8 cellular contexts compared by ENCODE assay signal in genomic region chr7:5428470-5429252, GRCh38. TPM values are rescaled to one million over a fixed set of nuclear protein-coding genes. Genes with fewer than 3 reads are reported as not detected.
DNase-seq lines count a peak whose midpoint lies in the region; ATAC-seq and TF ChIP-seq lines count a peak whose summit lies in the region.

No MANE protein-coding gene starts in this region.

- H3K4me1 Mint-ChIP-seq in memory B cell, result peaks cover 22% of the 10 kb centered on the region

- no peaks in the 10 kb centered on the region for H3K27me3 ChIP-seq in PC-9 (ENCODE audit: insufficient read depth, low read depth)
- no peaks in the 10 kb centered on the region for H3K27me3 ChIP-seq in endocrine pancreas (ENCODE audit: control insufficient read depth, insufficient read depth, low read length)
- H3K27me3 ChIP-seq in tibial nerve, result no peaks in the 10 kb centered on the region

- H3K9me3 ChIP-seq in HEK293 (ENCODE audit: control insufficient read depth, insufficient read depth, low read depth, low read length) (no peaks in the 10 kb centered on the region), PC-9 (ENCODE audit: insufficient read depth, low read depth) (0 out of 2 replicates have a peak, but pooled peaks cover 5% of the 10 kb centered on the region), endocrine pancreas (ENCODE audit: control insufficient read depth, low read length) (no peaks in the 10 kb centered on the region), tibial nerve (peaks cover 0 to 4% (median 0%) of the 10 kb centered on the region in 4 donors)

- TF ChIP-seq CTCF in HEK293 (tag by site-specific recombination; IDR thresholded peaks at IDR 0.05) (peak; percentile 67), PC-9 (conservative IDR thresholded peaks at IDR 0.05) (no peak; the same call in 1 of the 2 replicates), tibial nerve (IDR thresholded peaks at IDR 0.05) (peak in 3 of 5 experiments; percentile 6 to 26 (median 17))

- peak overlapping the region; percentile 87 for H2AFZ ChIP-seq in PC-9

- DNase-seq in AG20443 (ENCODE audit: low spot score), result peak; percentile 60
- DNase-seq in PC-9, result peak; percentile 69 to 77
- DNase-seq in memory B cell (ENCODE audit: low spot score in 2 of 2), result peak in 1 of 2 donors; percentile 34
- DNase-seq in tibial nerve (ENCODE audit: low spot score in 2 of 2), result peak; percentile 61 to 71

- H3K4me3 ChIP-seq in HEK293 (ENCODE audit: low read depth, low read length) (peak overlapping the region; percentile 81), PC-9 (peak overlapping the region; percentile 96), endocrine pancreas (ENCODE audit: control insufficient read depth, insufficient read depth, low read length) (no peak overlapping the region), tibial nerve (peak overlapping the region; percentile 65 to 100 (median 84))

- peak overlapping the region; percentile 96 for H3K4me2 ChIP-seq in PC-9

- CTCF ChIA-PET in HEK293 (lab: Yijun Ruan, JAX), result interaction anchor here (0.6 to 1.1 kb wide), 4 partner anchors 63 to 337 kb away, joined by 3 to 8 read pairs (median 4); no protein-coding TSS in a partner anchor
- CTCF ChIA-PET in PC-9 (lab: Charles Lee), result no interaction called here

- peaks cover 33% of the 10 kb centered on the region for H4K20me1 ChIP-seq in PC-9 (ENCODE audit: insufficient read depth)

- peaks cover 12% of the 10 kb centered on the region for H3K4me1 ChIP-seq in HEK293 (ENCODE audit: control insufficient read depth, insufficient read depth, low read length)
- H3K4me1 ChIP-seq in PC-9 (replicated peaks; ENCODE audit: insufficient read depth), result peaks cover 7% of the 10 kb centered on the region; the same call in 1 of the 2 replicates
- no peaks in the 10 kb centered on the region for H3K4me1 ChIP-seq in endocrine pancreas (ENCODE audit: control insufficient read depth, insufficient read depth, low read length)
- peaks cover 0 to 37% (median 25%) of the 10 kb centered on the region in 4 donors for H3K4me1 ChIP-seq in tibial nerve

- ATAC-seq in memory B cell (ENCODE audit: low read depth) (no peak), HG03025 (IDR thresholded peaks at IDR 0.05; ENCODE audit: low FRiP score, unreplicated experiment) (no peak), HG02610 (IDR thresholded peaks at IDR 0.05; ENCODE audit: unreplicated experiment) (no peak)

- H3K4me3 Mint-ChIP-seq in memory B cell, result no peak overlapping the region

- WGBS in tibial nerve, 2 donors, result 7 to 17% methylated on average over 42 to 47 of the region's 47 CpGs

- peaks cover 31% of the 10 kb centered on the region for H3K27me3 Mint-ChIP-seq in memory B cell

- peak in 1 of 2 donors; percentile 45 for TF ChIP-seq EP300 in tibial nerve (IDR thresholded peaks at IDR 0.05)

- TSS peak; percentile 5 for BruUV-seq in PC-9 (replicated peaks; lab: Mats Ljungman, UMichigan)

- no peaks in the 10 kb centered on the region for H3K9me2 ChIP-seq in PC-9 (ENCODE audit: insufficient read depth)

- H3K27ac ChIP-seq in HEK293 (ENCODE audit: extremely low read depth, low read depth, low read length), result peak overlapping the region; percentile 99
- peak overlapping the region; percentile 94 for H3K27ac ChIP-seq in PC-9
- H3K27ac ChIP-seq in tibial nerve, result peak overlapping the region; percentile 91 to 100 (median 99)

- peaks cover 3% of the 10 kb centered on the region for H3K36me3 Mint-ChIP-seq in memory B cell

- H3K79me2 ChIP-seq in PC-9 (ENCODE audit: low read depth), result peaks cover 94% of the 10 kb centered on the region

- intact Hi-C loops in PC-9 (cut with micrococcal nuclease; ENCODE audit: unreplicated experiment), result no loop called here

- H3K36me3 ChIP-seq in HEK293 (ENCODE audit: control insufficient read depth in 2 of 2, insufficient read depth in 1 of 2, low read length in 2 of 2), result peaks cover 0 to 6% of the 10 kb centered on the region in 2 experiments; a peak in 1 of 3 replicates
- 0 out of 2 replicates have a peak, but pooled peaks cover 6% of the 10 kb centered on the region for H3K36me3 ChIP-seq in PC-9 (ENCODE audit: low read depth)
- no peaks in the 10 kb centered on the region for H3K36me3 ChIP-seq in endocrine pancreas (ENCODE audit: control insufficient read depth, insufficient read depth, low read length)
- peaks cover 0 to 10% (median 0%) of the 10 kb centered on the region in 3 donors for H3K36me3 ChIP-seq in tibial nerve

- peaks cover 58% of the 10 kb centered on the region for H3F3A ChIP-seq in PC-9 (ENCODE audit: insufficient read depth, low read depth)

- H3K9me3 Mint-ChIP-seq in memory B cell, result peaks cover 3% of the 10 kb centered on the region

- H3K9ac ChIP-seq in endocrine pancreas (ENCODE audit: control insufficient read depth, insufficient read depth, low read length), result peak overlapping the region; percentile 87

- POLR2A ChIA-PET in HEK293 (lab: Yijun Ruan, JAX) (interaction anchor here (1.2 kb wide), 1 partner anchor 46 kb away, joined by 8 read pairs; no protein-coding TSS in a partner anchor), PC-9 (lab: Charles Lee; ENCODE audit: unreplicated experiment) (interaction anchor here (0.5 kb wide), 1 partner anchor 31 kb away, joined by 3 read pairs; no protein-coding TSS in a partner anchor)

- peak; percentile 19 to 27 for TF ChIP-seq POLR2A in tibial nerve (IDR thresholded peaks at IDR 0.05)

- peak overlapping the region; percentile 28 for H3K27ac Mint-ChIP-seq in memory B cell

TF ChIP-seq in HEK293, 187 proteins besides CTCF, POLR2A, EP300 and RAD21 (continues in another document):
- TF ChIP-seq KLF16 (tag by site-specific recombination; IDR thresholded peaks at IDR 0.05) (peak; percentile 46; the same call in 1 of the 2 replicates), ZNF518A (tag by site-specific recombination; conservative IDR thresholded peaks at IDR 0.05; ENCODE audit: low read depth) (no peak), ZNF677 (tag by site-specific recombination; IDR thresholded peaks at IDR 0.05) (no peak), ZNF623 (tag by site-specific recombination; IDR thresholded peaks at IDR 0.05) (no peak), ZBTB17 (tag by site-specific recombination; IDR thresholded peaks at IDR 0.05) (peak; percentile 29; the same call in 1 of the 2 replicates), ZIC2 (tag by site-specific recombination; IDR thresholded peaks at IDR 0.05) (no peak), ZFHX2 (tag by site-specific recombination; conservative IDR thresholded peaks at IDR 0.05) (peak; percentile 47; the same call in 1 of the 2 replicates), ZNF157 (tag by site-specific recombination; IDR thresholded peaks at IDR 0.05) (no peak), ZNF660 (tag by site-specific recombination; IDR thresholded peaks at IDR 0.05) (no peak), ZNF48 (tag by site-specific recombination; IDR thresholded peaks at IDR 0.05) (no peak), SP2 (tag by site-specific recombination; IDR thresholded peaks at IDR 0.05) (peak; percentile 57), ZNF548 (tag by site-specific recombination; IDR thresholded peaks at IDR 0.05) (no peak), ZNF19 (tag by site-specific recombination; IDR thresholded peaks at IDR 0.05; ENCODE audit: low read depth) (no peak), ZBTB21 (tag by site-specific recombination; IDR thresholded peaks at IDR 0.05) (0 out of 2 replicates have a peak, but pooled peaks have one; percentile 23), ZSCAN30 (tag by site-specific recombination; IDR thresholded peaks at IDR 0.05) (no peak), KLF10 (tag by site-specific recombination; IDR thresholded peaks at IDR 0.05) (peak; percentile 30; the same call in 1 of the 2 replicates), ZNF335 (tag by site-specific recombination; conservative IDR thresholded peaks at IDR 0.05) (no peak), HOXA7 (CRISPR knock-in tag; IDR thresholded peaks at IDR 0.05; ENCODE audit: borderline replicate concordance) (no peak), HOXC10 (CRISPR knock-in tag; IDR thresholded peaks at IDR 0.05) (no peak), ZEB2 (tag by site-specific recombination; IDR thresholded peaks at IDR 0.05) (peak; percentile 16; the same call in 1 of the 2 replicates)

RNA-seq across cellular contexts. Expression of gene TNRC18, which starts 5.0 kb away (rescaled TPM):
- 128 and 159 TPM in 2 replicates for total RNA-seq in PC-9 (2021)
- total RNA-seq in tibial nerve, result 100 to 1,000 TPM in 3 of 4 donors, 10 to 100 TPM in 1; 76.9 to 241 (median 147) TPM
